In the genomic region with DNA sequence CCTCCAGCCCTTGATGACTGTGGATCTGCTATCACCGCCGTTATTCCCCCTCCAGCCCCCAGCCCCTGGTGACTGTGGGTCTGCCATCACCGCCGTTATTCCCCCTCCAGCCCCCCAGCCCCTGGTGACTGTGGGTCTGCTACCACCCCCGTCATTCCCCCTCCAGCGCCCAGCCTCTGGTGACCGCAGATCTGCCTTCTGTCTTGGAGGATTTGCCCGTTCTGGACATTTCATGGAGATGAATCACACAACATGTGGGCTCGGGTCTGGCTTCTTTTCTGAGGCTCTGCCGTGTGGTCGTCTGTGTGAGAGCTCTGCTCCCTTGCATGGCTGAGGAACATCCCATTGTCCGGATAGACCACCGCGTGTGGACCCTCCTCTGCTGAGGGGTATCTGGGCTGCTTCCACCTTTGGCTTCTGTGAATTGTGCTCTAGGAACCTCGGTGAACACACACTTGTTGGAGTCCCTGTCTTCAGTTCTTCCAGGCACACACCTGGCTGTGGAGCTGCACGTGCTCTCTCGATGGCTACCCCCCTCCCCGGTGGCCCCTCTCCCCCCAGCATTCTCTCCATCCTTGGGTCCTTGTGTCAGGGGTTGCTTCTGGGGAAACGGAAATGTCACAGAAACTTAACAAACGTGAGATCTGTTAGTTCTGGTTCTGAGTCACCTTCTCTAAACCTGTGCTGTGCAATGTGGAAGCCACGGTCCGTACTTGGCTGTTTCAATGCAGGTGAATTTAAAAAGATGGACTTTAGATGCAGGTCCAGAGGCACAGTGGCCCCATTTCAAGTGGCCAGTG, we compare ENCODE assay signal across 16 cellular contexts.
DNase-seq lines count a peak whose midpoint lies in the region; ATAC-seq, FAIRE-seq and TF ChIP-seq lines count a peak whose summit lies in the region.
"Had no signal": no experiment of that assay in that cellular context is flagged by ENCODE, and none has a peak within 500 bp of the region (broad histone marks: within the 10 kb centered on the region; RNA-seq: fewer than 3 reads in every experiment).

No MANE protein-coding gene starts in this region.

- peak overlapping the region; percentile 60 for H3K4me3 Mint-ChIP-seq in HFFc6
- peak overlapping the region; percentile 42 for H3K4me3 Mint-ChIP-seq in astrocyte (ENCODE audit: unreplicated experiment)
- H3K4me3 Mint-ChIP-seq in T-helper 17 cell: no peak overlapping the region
- H3K4me3 Mint-ChIP-seq in T-helper 2 cell treated with Interferon-gamma antibody and Interleukin-4, amounts not matched to agents 5 μg/mL and 100 μg/mL, for 36 hours: no peak overlapping the region

- peaks cover 39% of the 10 kb centered on the region for H3K4me1 ChIP-seq in astrocyte (ENCODE audit: insufficient read depth, low read length)
- H3K4me1 ChIP-seq in kidney (ENCODE audit: control insufficient read depth in 1 of 2, insufficient read depth in 1 of 2, low read depth in 1 of 2, low read length in 2 of 2): no peaks in the 10 kb centered on the region

- ATAC-seq in T-helper 17 cell: no peak

- peak overlapping the region; percentile 73 for H3K27ac ChIP-seq in astrocyte (ENCODE audit: low read depth, low read length)
- H3K27ac ChIP-seq in kidney (ENCODE audit: low read depth in 2 of 2, low read length in 2 of 2): no peak overlapping the region
- H3K27ac ChIP-seq: neutrophil had no signal

- H3K27me3 Mint-ChIP-seq in HFFc6 (ENCODE audit: insufficient read depth): peaks cover 2% of the 10 kb centered on the region; the same call in 1 of the 2 replicates
- H3K27me3 Mint-ChIP-seq in astrocyte (ENCODE audit: low read depth, unreplicated experiment): no peaks in the 10 kb centered on the region
- H3K27me3 Mint-ChIP-seq in T-helper 17 cell: peaks cover 37% of the 10 kb centered on the region
- no peaks in the 10 kb centered on the region for H3K27me3 Mint-ChIP-seq in T-helper 2 cell treated with Interferon-gamma antibody and Interleukin-4, amounts not matched to agents 5 μg/mL and 100 μg/mL, for 36 hours (ENCODE audit: low read depth)

- H3K4me1 Mint-ChIP-seq in HFFc6 (ENCODE audit: low read depth): peaks cover 37% of the 10 kb centered on the region
- H3K4me1 Mint-ChIP-seq in astrocyte (ENCODE audit: low read depth, unreplicated experiment): peaks cover 36% of the 10 kb centered on the region
- peaks cover 4% of the 10 kb centered on the region for H3K4me1 Mint-ChIP-seq in T-helper 17 cell
- H3K4me1 Mint-ChIP-seq in T-helper 2 cell treated with Interferon-gamma antibody and Interleukin-4, amounts not matched to agents 5 μg/mL and 100 μg/mL, for 36 hours (ENCODE audit: low read depth): no peaks in the 10 kb centered on the region

- H3K27ac Mint-ChIP-seq in HFFc6: peak overlapping the region; percentile 74
- peak overlapping the region; percentile 96 for H3K27ac Mint-ChIP-seq in astrocyte (ENCODE audit: unreplicated experiment)
- H3K27ac Mint-ChIP-seq in T-helper 17 cell: no peak overlapping the region
- no peak overlapping the region for H3K27ac Mint-ChIP-seq in T-helper 2 cell treated with Interferon-gamma antibody and Interleukin-4, amounts not matched to agents 5 μg/mL and 100 μg/mL, for 36 hours

- H3K4me3 ChIP-seq in astrocyte (ENCODE audit: insufficient read depth, low read depth, low read length) (no peak overlapping the region), kidney (ENCODE audit: low read length in 2 of 2) (no peak overlapping the region)

- peak overlapping the region; percentile 80 for H3K4me2 ChIP-seq in astrocyte (ENCODE audit: low read length)

- H3K9ac ChIP-seq in astrocyte (ENCODE audit: low read length): peak overlapping the region; percentile 69
- H3K9ac ChIP-seq in kidney (ENCODE audit: low read length in 2 of 2): no peak overlapping the region

- H3K79me2 ChIP-seq in astrocyte (ENCODE audit: insufficient read depth, low read length): no peaks in the 10 kb centered on the region

- FAIRE-seq in astrocyte (lab: Jason Lieb, UNC): peak; percentile 60
- no peak for FAIRE-seq in kidney (lab: Jason Lieb, UNC)
- FAIRE-seq: GM12891, H1 had no signal

- H3K9me3 ChIP-seq in astrocyte (ENCODE audit: insufficient read depth, low read depth, low read length) (no peaks in the 10 kb centered on the region), kidney (ENCODE audit: control insufficient read depth in 1 of 2, low read length in 2 of 2) (no peaks in the 10 kb centered on the region), T-helper 17 cell (ENCODE audit: control insufficient read depth, low read length, poor library complexity, severe bottlenecking) (no peaks in the 10 kb centered on the region)
- H3K9me3 ChIP-seq: neutrophil had no signal

- no peaks in the 10 kb centered on the region for H4K20me1 ChIP-seq in astrocyte (ENCODE audit: insufficient read depth, low read length)

- no peaks in the 10 kb centered on the region; the same call in 1 of the 2 replicates for H3K36me3 Mint-ChIP-seq in HFFc6 (ENCODE audit: low read depth)
- H3K36me3 Mint-ChIP-seq in astrocyte (ENCODE audit: low read depth, unreplicated experiment): peaks cover 2% of the 10 kb centered on the region
- H3K36me3 Mint-ChIP-seq in T-helper 17 cell (ENCODE audit: low read depth): no peaks in the 10 kb centered on the region
- H3K36me3 Mint-ChIP-seq in T-helper 2 cell treated with Interferon-gamma antibody and Interleukin-4, amounts not matched to agents 5 μg/mL and 100 μg/mL, for 36 hours (ENCODE audit: low read depth): no peaks in the 10 kb centered on the region

- peak overlapping the region; percentile 28 for H2AFZ ChIP-seq in astrocyte (ENCODE audit: low read depth, low read length)

- no peaks in the 10 kb centered on the region for H3K27me3 ChIP-seq in astrocyte (ENCODE audit: insufficient read depth, low read length)
- H3K27me3 ChIP-seq: neutrophil had no signal

- DNase-seq in A172 (ENCODE audit: low spot score): peak; percentile 76
- DNase-seq in HFFc6: peak; percentile 55
- peak; percentile 93 for DNase-seq in astrocyte (ENCODE audit: low read depth)
- DNase-seq in kidney: peak; percentile 39
- no peak for DNase-seq in T-helper 17 cell
- DNase-seq in NCI-H510A treated with DMSO at 0.1 percent for 48 hours (lab: John Stamatoyannopoulos, UW): no peak
- no peak for DNase-seq in NCI-H82 (lab: John Stamatoyannopoulos, UW)
- DNase-seq in T-helper 2 cell treated with Interferon-gamma antibody and Interleukin-4, amounts not matched to agents 5 μg/mL and 100 μg/mL, for 36 hours (ENCODE audit: low spot score): no peak
- DNase-seq: activated CD4-positive, alpha-beta T cell treated with anti-CD3 and anti-CD28 coated beads for 4 hours; activated gamma-delta T cell; DMS153; NCI-H146; stimulated activated CD8-positive, alpha-beta memory T cell treated with anti-CD3 and anti-CD28 coated beads, Interleukin-4, amount 100 ng/mL, for 48 hours had no signal

- H3K9me3 Mint-ChIP-seq in HFFc6: no peaks in the 10 kb centered on the region
- H3K9me3 Mint-ChIP-seq in astrocyte (ENCODE audit: unreplicated experiment): peaks cover 2% of the 10 kb centered on the region
- no peaks in the 10 kb centered on the region for H3K9me3 Mint-ChIP-seq in T-helper 2 cell treated with Interferon-gamma antibody and Interleukin-4, amounts not matched to agents 5 μg/mL and 100 μg/mL, for 36 hours

- intact Hi-C loops in kidney (cut with DNase I): no loop called here

- H3K36me3 ChIP-seq in astrocyte (ENCODE audit: insufficient read depth, low read length) (no peaks in the 10 kb centered on the region), kidney (ENCODE audit: control insufficient read depth in 1 of 2, insufficient read depth in 2 of 2, low read length in 2 of 2) (no peaks in the 10 kb centered on the region)
- H3K36me3 ChIP-seq: neutrophil had no signal

- TF ChIP-seq CTCF in HFFc6 (IDR thresholded peaks at IDR 0.05) (no peak), astrocyte (IDR thresholded peaks at IDR 0.05; ENCODE audit: insufficient read depth, low read depth, low read length) (no peak), kidney (IDR thresholded peaks at IDR 0.05; ENCODE audit: borderline replicate concordance, extremely low read depth, insufficient read depth) (no peak)

Comparison
In these comparisons a context has a peak if more than half of its experiments do, and no peak if none do; other contexts are left out.
1. DNase-seq: peak in A172 (single experiment), HFFc6 (single experiment), astrocyte (single experiment) and kidney (single experiment); none in T-helper 17 cell (0 of 3), NCI-H510A treated with DMSO at 0.1 percent for 48 hours (single experiment), NCI-H82 (single experiment) and T-helper 2 cell treated with Interferon-gamma antibody and Interleukin-4, amounts not matched to agents 5 μg/mL and 100 μg/mL, for 36 hours (single experiment).
2. H3K27ac Mint-ChIP-seq: peak in HFFc6 (single experiment) and astrocyte (single experiment); none in T-helper 17 cell (single experiment) and T-helper 2 cell treated with Interferon-gamma antibody and Interleukin-4, amounts not matched to agents 5 μg/mL and 100 μg/mL, for 36 hours (single experiment).
3. H3K4me3 Mint-ChIP-seq: peak in HFFc6 (single experiment) and astrocyte (single experiment); none in T-helper 17 cell (single experiment) and T-helper 2 cell treated with Interferon-gamma antibody and Interleukin-4, amounts not matched to agents 5 μg/mL and 100 μg/mL, for 36 hours (single experiment).